In the genomic region with DNA sequence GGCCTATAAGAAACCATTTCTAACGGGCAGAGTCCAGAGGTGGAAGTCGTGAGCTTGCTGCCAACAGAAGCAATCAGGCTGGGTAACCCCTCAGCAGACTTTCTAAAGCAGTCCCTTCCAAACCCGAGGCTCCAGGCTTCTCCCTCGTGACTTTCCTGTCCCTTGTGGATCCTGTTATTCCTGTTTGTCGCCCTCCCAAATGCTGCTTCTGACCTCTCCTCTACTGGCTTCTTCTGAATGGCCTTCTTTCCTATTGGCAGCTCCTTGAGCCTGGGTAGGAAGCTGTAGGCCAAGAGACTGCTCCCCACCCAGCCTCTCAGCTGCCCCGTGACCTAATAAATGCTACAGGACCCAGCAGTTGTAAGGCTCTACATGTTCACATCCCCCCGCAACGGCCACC, we compare ENCODE assay signal across 2 cellular contexts.
TF ChIP-seq lines count a peak whose summit lies in the region.

No MANE protein-coding gene starts in this region.

TF ChIP-seq in liver, 16 proteins besides CTCF, POLR2A, EP300 and RAD21:
- TF ChIP-seq NR2F2 (IDR thresholded peaks at IDR 0.05) = peak; percentile 57
- TF ChIP-seq RXRA (IDR thresholded peaks at IDR 0.05) = peak in 1 of 2 donors; percentile 14
- TF ChIP-seq, protein P1, sequence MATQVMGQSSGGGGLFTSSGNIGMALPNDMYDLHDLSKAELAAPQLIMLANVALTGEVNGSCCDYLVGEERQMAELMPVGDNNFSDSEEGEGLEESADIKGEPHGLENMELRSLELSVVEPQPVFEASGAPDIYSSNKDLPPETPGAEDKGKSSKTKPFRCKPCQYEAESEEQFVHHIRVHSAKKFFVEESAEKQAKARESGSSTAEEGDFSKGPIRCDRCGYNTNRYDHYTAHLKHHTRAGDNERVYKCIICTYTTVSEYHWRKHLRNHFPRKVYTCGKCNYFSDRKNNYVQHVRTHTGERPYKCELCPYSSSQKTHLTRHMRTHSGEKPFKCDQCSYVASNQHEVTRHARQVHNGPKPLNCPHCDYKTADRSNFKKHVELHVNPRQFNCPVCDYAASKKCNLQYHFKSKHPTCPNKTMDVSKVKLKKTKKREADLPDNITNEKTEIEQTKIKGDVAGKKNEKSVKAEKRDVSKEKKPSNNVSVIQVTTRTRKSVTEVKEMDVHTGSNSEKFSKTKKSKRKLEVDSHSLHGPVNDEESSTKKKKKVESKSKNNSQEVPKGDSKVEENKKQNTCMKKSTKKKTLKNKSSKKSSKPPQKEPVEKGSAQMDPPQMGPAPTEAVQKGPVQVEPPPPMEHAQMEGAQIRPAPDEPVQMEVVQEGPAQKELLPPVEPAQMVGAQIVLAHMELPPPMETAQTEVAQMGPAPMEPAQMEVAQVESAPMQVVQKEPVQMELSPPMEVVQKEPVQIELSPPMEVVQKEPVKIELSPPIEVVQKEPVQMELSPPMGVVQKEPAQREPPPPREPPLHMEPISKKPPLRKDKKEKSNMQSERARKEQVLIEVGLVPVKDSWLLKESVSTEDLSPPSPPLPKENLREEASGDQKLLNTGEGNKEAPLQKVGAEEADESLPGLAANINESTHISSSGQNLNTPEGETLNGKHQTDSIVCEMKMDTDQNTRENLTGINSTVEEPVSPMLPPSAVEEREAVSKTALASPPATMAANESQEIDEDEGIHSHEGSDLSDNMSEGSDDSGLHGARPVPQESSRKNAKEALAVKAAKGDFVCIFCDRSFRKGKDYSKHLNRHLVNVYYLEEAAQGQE (IDR thresholded peaks at IDR 0.05) = no peak

TF ChIP-seq in HepG2, 621 proteins besides CTCF, POLR2A, EP300 and RAD21:
- TF ChIP-seq ZNF629 (CRISPR knock-in tag; conservative IDR thresholded peaks at IDR 0.05) = no peak
- TF ChIP-seq ZFP37 (CRISPR knock-in tag; IDR thresholded peaks at IDR 0.05; ENCODE audit: borderline replicate concordance) = no peak
- TF ChIP-seq ELF3 (CRISPR knock-in tag; IDR thresholded peaks at IDR 0.05) = no peak
- TF ChIP-seq, protein P2, sequence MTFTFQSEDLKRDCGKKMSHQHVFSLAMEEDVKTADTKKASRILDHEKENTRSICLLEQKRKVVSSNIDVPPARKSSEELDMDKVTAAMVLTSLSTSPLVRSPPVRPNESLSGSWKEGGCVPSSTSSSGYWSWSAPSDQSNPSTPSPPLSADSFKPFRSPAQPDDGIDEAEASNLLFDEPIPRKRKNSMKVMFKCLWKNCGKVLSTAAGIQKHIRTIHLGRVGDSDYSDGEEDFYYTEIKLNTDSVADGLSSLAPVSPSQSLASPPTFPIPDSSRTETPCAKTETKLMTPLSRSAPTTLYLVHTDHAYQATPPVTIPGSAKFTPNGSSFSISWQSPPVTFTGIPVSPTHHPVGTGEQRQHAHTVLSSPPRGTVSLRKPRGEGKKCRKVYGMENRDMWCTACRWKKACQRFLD (CRISPR knock-in tag; IDR thresholded peaks at IDR 0.05; ENCODE audit: borderline replicate concordance) = no peak
- TF ChIP-seq ZKSCAN5 (CRISPR knock-in tag; IDR thresholded peaks at IDR 0.05) = no peak
- no peak for TF ChIP-seq ETS1 (CRISPR knock-in tag; IDR thresholded peaks at IDR 0.05)
- no peak for TF ChIP-seq TARDBP (CRISPR knock-in tag; IDR thresholded peaks at IDR 0.05)
- TF ChIP-seq ATF2 (CRISPR knock-in tag; IDR thresholded peaks at IDR 0.05) = no peak
- TF ChIP-seq, protein P3, sequence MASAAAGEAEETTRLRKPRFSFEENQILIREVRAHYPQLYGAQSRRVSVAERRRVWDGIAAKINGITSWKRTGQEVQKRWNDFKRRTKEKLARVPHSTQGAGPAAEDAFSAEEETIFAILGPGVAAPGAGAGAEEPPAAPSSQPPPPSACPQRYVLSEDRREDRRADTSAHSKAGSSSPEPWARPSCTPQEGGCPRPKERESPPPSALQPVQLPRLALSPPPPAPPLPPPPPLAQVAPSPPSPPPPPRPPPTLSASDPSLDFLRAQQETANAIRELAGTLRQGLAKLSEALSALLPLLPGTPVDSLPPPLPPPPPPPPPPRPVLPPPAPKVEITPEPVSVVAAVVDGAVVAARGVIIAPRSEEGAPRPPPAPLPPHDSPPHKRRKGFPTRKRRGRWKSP (CRISPR knock-in tag; IDR thresholded peaks at IDR 0.05) = no peak
- TF ChIP-seq ZNF792 (CRISPR knock-in tag; IDR thresholded peaks at IDR 0.05) = no peak
- TF ChIP-seq, protein P4, sequence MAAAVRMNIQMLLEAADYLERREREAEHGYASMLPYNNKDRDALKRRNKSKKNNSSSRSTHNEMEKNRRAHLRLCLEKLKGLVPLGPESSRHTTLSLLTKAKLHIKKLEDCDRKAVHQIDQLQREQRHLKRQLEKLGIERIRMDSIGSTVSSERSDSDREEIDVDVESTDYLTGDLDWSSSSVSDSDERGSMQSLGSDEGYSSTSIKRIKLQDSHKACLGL (CRISPR knock-in tag; IDR thresholded peaks at IDR 0.05) = no peak
- TF ChIP-seq ATM (IDR thresholded peaks at IDR 0.05; ENCODE audit: borderline replicate concordance) = no peak
- no peak for TF ChIP-seq SAP130 (CRISPR knock-in tag; IDR thresholded peaks at IDR 0.05; ENCODE audit: low read depth)
- TF ChIP-seq SPEN (CRISPR knock-in tag; IDR thresholded peaks at IDR 0.05; ENCODE audit: low read depth) = no peak
- TF ChIP-seq SIN3A (IDR thresholded peaks at IDR 0.05; ENCODE audit: borderline replicate concordance, low read depth, low read length) = no peak
TF ChIP-seq in HepG2: peak in this region for 0.
